Comparison of ENCODE assay signal across 27 cellular contexts in the genomic region with DNA sequence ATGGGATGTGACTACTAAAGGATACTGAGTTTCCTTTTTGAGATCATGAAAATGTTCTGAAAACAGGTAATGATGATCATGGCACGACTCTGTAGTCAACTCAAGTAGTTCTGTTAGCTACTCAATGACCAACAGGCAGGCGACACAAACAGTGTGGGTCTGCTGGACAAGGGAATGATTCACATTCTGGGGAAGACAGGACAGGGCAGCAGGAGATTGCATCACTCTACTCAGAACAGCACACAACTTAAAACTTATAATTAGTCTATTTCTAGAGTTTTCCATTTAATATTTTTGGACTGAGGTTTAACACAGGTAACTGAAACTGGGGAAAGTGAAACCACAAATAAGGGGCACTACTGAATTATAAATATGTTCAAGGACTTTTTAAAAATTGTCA.
DNase-seq lines count a peak whose midpoint lies in the region; ATAC-seq and TF ChIP-seq lines count a peak whose summit lies in the region.
"Had no signal": no experiment of that assay in that cellular context is flagged by ENCODE, and none has a peak within 500 bp of the region (broad histone marks: within the 10 kb centered on the region; RNA-seq: fewer than 3 reads in every experiment).

No MANE protein-coding gene starts in this region.

- H2BK120ac ChIP-seq in mesendoderm (ENCODE audit: low read depth, low read length): no peak overlapping the region

- H3K27me3 ChIP-seq in mesendoderm (ENCODE audit: insufficient read depth, low read length, poor library complexity) (no peaks in the 10 kb centered on the region), heart right ventricle (no peaks in the 10 kb centered on the region)
- H3K27me3 ChIP-seq: pancreas, SJCRH30 had no signal

- H2BK5ac ChIP-seq in mesendoderm (ENCODE audit: low read length): no peak overlapping the region

- no peak overlapping the region for H2BK15ac ChIP-seq in mesendoderm (replicated peaks; ENCODE audit: low read depth)

- H3K18ac ChIP-seq in mesendoderm (ENCODE audit: low read length): no peak overlapping the region

- no peak overlapping the region for H3K4me2 ChIP-seq in mesendoderm (ENCODE audit: low read length)

- H3K4me3 ChIP-seq in epithelial cell of proximal tubule (ENCODE audit: low read depth, low read length): no peak overlapping the region
- no peak overlapping the region for H3K4me3 ChIP-seq in mesendoderm (ENCODE audit: low read length)
- no peak overlapping the region for H3K4me3 ChIP-seq in heart right ventricle
- H3K4me3 ChIP-seq: pancreas, SJCRH30, thoracic aorta had no signal

- H4K5ac ChIP-seq in mesendoderm (ENCODE audit: low read length): no peak overlapping the region

- H3K79me1 ChIP-seq in mesendoderm (ENCODE audit: low read length): no peaks in the 10 kb centered on the region

- TF ChIP-seq CTCF in epithelial cell of proximal tubule (conservative IDR thresholded peaks at IDR 0.05; ENCODE audit: low read depth, low read length) (no peak), heart right ventricle (IDR thresholded peaks at IDR 0.05) (no peak)

- H3K36me3 ChIP-seq in mesendoderm (ENCODE audit: control insufficient read depth, insufficient read depth, low read length) (no peaks in the 10 kb centered on the region), heart right ventricle (no peaks in the 10 kb centered on the region)
- H3K36me3 ChIP-seq: pancreas, SJCRH30, thoracic aorta, WERI-Rb-1 had no signal

- H2AK5ac ChIP-seq in mesendoderm (ENCODE audit: low read length): no peak overlapping the region

- no peak overlapping the region for H3K9ac ChIP-seq in mesendoderm (ENCODE audit: low read length)

- no peaks in the 10 kb centered on the region for H3K79me2 ChIP-seq in mesendoderm (ENCODE audit: control insufficient read depth, insufficient read depth, low read length)

- DNase-seq in EL: peak; percentile 49
- peak; percentile 33 for DNase-seq in RKO (ENCODE audit: low spot score)
- DNase-seq in epithelial cell of proximal tubule (ENCODE audit: low read depth): peak; percentile 9
- peak; percentile 13 for DNase-seq in mesendoderm
- no peak for DNase-seq in NCI-H526 (lab: John Stamatoyannopoulos, UW)
- DNase-seq in amygdala (lab: John Stamatoyannopoulos, UW): no peak
- DNase-seq in NCI-H1930 (lab: John Stamatoyannopoulos, UW): no peak
- DNase-seq in heart right ventricle: no peak
- DNase-seq: ACHN; activated CD4-positive, alpha-beta memory T cell treated with anti-CD3 and anti-CD28 coated beads, Interleukin-2, amount 10 ng/mL, durations not matched to agents 7 days and 5 days; activated naive CD4-positive, alpha-beta T cell; anterior cingulate cortex; CD4-positive, CD25-positive, alpha-beta regulatory T cell; effector memory CD8-positive, alpha-beta T cell; kidney; mammary epithelial cell; naive B cell; NCI-H1048; NCI-H2029; NCI-H345; pancreas; SJCRH30; stimulated activated CD4-positive, alpha-beta T cell treated with anti-CD3 and anti-CD28 coated beads, Interleukin-1b, Interleukin-23, amount 100 ng/mL, for 48 hours; WERI-Rb-1 had no signal

- intact Hi-C loops in heart right ventricle (cut with DNase I): no loop called here

- peaks cover 0 to 19% (median 5%) of the 10 kb centered on the region in 11 donors for H3K9me3 ChIP-seq in heart right ventricle
- H3K9me3 ChIP-seq: pancreas had no signal

- no peak for ATAC-seq in heart right ventricle
- ATAC-seq: effector memory CD8-positive, alpha-beta T cell; Panc1; pancreas; stimulated activated memory B cell treated with anti-CD40 and anti-IgM and Interleukin-4, amounts not matched to agents 10 μg/mL and 1 μg/mL and 100 μg/mL, for 72 hours had no signal

- H3K27ac ChIP-seq in mesendoderm (ENCODE audit: low read depth, low read length) (no peak overlapping the region), heart right ventricle (no peak overlapping the region)
- H3K27ac ChIP-seq: pancreas, SJCRH30, thoracic aorta, WERI-Rb-1 had no signal

- no peaks in the 10 kb centered on the region for H3K4me1 ChIP-seq in mesendoderm (ENCODE audit: control insufficient read depth, low read depth, low read length)
- H3K4me1 ChIP-seq in heart right ventricle: peaks cover 0 to 10% (median 0%) of the 10 kb centered on the region in 9 donors
- H3K4me1 ChIP-seq: pancreas had no signal

- H3K56ac ChIP-seq in mesendoderm (ENCODE audit: low read length): no peak overlapping the region

- H3K4ac ChIP-seq in mesendoderm (ENCODE audit: low read depth, low read length): no peak overlapping the region

- H4K8ac ChIP-seq in mesendoderm (ENCODE audit: low read depth, low read length): no peak overlapping the region

- no peak overlapping the region for H3K23ac ChIP-seq in mesendoderm (ENCODE audit: low read length)

- WGBS in mesendoderm (ENCODE audit: extremely low coverage, insufficient coverage, low lambda C conversion rate): no CpG with 5 or more reads among the region's 2 CpGs
- WGBS in heart right ventricle, 2 donors: 79 to 81% methylated on average over 2 of the region's 2 CpGs

Comparison
In these comparisons a context has a peak if more than half of its experiments do, and no peak if none do; other contexts are left out.
1. DNase-seq: peak in EL (single experiment), RKO (single experiment), epithelial cell of proximal tubule (single experiment) and mesendoderm (single experiment); none in NCI-H526 (0 of 2), amygdala (0 of 56), NCI-H1930 (0 of 2) and heart right ventricle (0 of 2).